ENCODE assay signal across 1 cellular context in genomic region chr15:90209591-90209990, GRCh38.
A peak's percentile ranks its signal among the peaks of the same experiment; 100 is the strongest.
TF ChIP-seq lines count a peak whose summit lies in the region.

No MANE protein-coding gene starts in this region.

TF ChIP-seq in GM12878, 131 proteins besides CTCF, POLR2A, EP300 and RAD21 (continued from another document and continues in another):
- TF ChIP-seq, protein P1, sequence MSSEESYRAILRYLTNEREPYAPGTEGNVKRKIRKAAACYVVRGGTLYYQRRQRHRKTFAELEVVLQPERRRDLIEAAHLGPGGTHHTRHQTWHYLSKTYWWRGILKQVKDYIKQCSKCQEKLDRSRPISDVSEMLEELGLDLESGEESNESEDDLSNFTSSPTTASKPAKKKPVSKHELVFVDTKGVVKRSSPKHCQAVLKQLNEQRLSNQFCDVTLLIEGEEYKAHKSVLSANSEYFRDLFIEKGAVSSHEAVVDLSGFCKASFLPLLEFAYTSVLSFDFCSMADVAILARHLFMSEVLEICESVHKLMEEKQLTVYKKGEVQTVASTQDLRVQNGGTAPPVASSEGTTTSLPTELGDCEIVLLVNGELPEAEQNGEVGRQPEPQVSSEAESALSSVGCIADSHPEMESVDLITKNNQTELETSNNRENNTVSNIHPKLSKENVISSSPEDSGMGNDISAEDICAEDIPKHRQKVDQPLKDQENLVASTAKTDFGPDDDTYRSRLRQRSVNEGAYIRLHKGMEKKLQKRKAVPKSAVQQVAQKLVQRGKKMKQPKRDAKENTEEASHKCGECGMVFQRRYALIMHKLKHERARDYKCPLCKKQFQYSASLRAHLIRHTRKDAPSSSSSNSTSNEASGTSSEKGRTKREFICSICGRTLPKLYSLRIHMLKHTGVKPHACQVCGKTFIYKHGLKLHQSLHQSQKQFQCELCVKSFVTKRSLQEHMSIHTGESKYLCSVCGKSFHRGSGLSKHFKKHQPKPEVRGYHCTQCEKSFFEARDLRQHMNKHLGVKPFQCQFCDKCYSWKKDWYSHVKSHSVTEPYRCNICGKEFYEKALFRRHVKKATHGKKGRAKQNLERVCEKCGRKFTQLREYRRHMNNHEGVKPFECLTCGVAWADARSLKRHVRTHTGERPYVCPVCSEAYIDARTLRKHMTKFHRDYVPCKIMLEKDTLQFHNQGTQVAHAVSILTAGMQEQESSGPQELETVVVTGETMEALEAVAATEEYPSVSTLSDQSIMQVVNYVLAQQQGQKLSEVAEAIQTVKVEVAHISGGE (CRISPR knock-in tag; IDR thresholded peaks at IDR 0.05): no peak
- TF ChIP-seq STAT3 (IDR thresholded peaks at IDR 0.05; ENCODE audit: low read depth, low read length) (no peak), MXI1 (IDR thresholded peaks at IDR 0.05; ENCODE audit: low read depth, low read length) (no peak), SPI1 (IDR thresholded peaks at IDR 0.05; ENCODE audit: borderline replicate concordance, insufficient read depth, low read depth, low read length) (0 out of 2 replicates have a peak, but pooled peaks have one; percentile 9), MEF2B (IDR thresholded peaks at IDR 0.05; ENCODE audit: partially characterized antibody, poor library complexity, severe bottlenecking) (no peak), PML (IDR thresholded peaks at IDR 0.05; ENCODE audit: low read length) (no peak), ZBTB4 (CRISPR knock-in tag; IDR thresholded peaks at IDR 0.05) (no peak), CREM (IDR thresholded peaks at IDR 0.05; ENCODE audit: low read depth) (peak; percentile 66; the same call in 1 of the 2 replicates), GATAD2B (conservative IDR thresholded peaks at IDR 0.05; ENCODE audit: low read depth) (no peak), NFXL1 (IDR thresholded peaks at IDR 0.05; ENCODE audit: borderline replicate concordance) (no peak), MAX (IDR thresholded peaks at IDR 0.05; ENCODE audit: low read depth, low read length) (no peak), RCOR1 (conservative IDR thresholded peaks at IDR 0.05; ENCODE audit: low read depth, low read length) (no peak), CHD4 (IDR thresholded peaks at IDR 0.05) (no peak), IKZF1 (conservative IDR thresholded peaks at IDR 0.05) (peak; percentile 61), TCF12 (IDR thresholded peaks at IDR 0.05; ENCODE audit: low read depth, low read length) (no peak), ETV6 (conservative IDR thresholded peaks at IDR 0.05 in 1 of 2, IDR thresholded peaks at IDR 0.05 in 1 of 2; ENCODE audit: borderline replicate concordance in 1 of 2, low read depth in 1 of 2) (peak in 1 of 2 experiments; percentile 64; a peak in 1 of 4 replicates), SUZ12 (IDR thresholded peaks at IDR 0.05; ENCODE audit: unreplicated experiment) (no peak), YBX1 (IDR thresholded peaks at IDR 0.05) (no peak), TCF7 (IDR thresholded peaks at IDR 0.05; ENCODE audit: borderline replicate concordance) (no peak), BACH1 (IDR thresholded peaks at IDR 0.05; ENCODE audit: borderline replicate concordance) (no peak), CEBPB (IDR thresholded peaks at IDR 0.05; ENCODE audit: borderline replicate concordance in 1 of 2, low read depth in 2 of 2, low read length in 2 of 2) (no peak), NR2C2 (IDR thresholded peaks at IDR 0.05; ENCODE audit: borderline replicate concordance, control insufficient read depth, insufficient read length, low read depth) (no peak), ZNF274 (IDR thresholded peaks at IDR 0.05; ENCODE audit: insufficient read depth, insufficient read length) (no peak), ASH2L (IDR thresholded peaks at IDR 0.05; ENCODE audit: borderline replicate concordance, low read depth) (no peak), BCL3 (IDR thresholded peaks at IDR 0.05; ENCODE audit: borderline replicate concordance, insufficient read depth, low read depth, low read length, poor library complexity, severe bottlenecking) (no peak), SREBF1 (IDR thresholded peaks at IDR 0.05; ENCODE audit: low read length) (no peak), SMAD1 (IDR thresholded peaks at IDR 0.05; ENCODE audit: low read depth, partially characterized antibody) (peak; percentile 77), CHD1 (IDR thresholded peaks at IDR 0.05; ENCODE audit: low read depth, low read length) (no peak), IRF4 (IDR thresholded peaks at IDR 0.05; ENCODE audit: low read depth, low read length) (peak; percentile 89), LARP7 (IDR thresholded peaks at IDR 0.05) (no peak), IRF3 (IDR thresholded peaks at IDR 0.05) (no peak), MYB (IDR thresholded peaks at IDR 0.05; ENCODE audit: borderline replicate concordance, low read depth, low read length) (no peak), ATF7 (IDR thresholded peaks at IDR 0.05; ENCODE audit: low read depth) (0 out of 2 replicates have a peak, but pooled peaks have one; percentile 28)
- TF ChIP-seq, protein P2, sequence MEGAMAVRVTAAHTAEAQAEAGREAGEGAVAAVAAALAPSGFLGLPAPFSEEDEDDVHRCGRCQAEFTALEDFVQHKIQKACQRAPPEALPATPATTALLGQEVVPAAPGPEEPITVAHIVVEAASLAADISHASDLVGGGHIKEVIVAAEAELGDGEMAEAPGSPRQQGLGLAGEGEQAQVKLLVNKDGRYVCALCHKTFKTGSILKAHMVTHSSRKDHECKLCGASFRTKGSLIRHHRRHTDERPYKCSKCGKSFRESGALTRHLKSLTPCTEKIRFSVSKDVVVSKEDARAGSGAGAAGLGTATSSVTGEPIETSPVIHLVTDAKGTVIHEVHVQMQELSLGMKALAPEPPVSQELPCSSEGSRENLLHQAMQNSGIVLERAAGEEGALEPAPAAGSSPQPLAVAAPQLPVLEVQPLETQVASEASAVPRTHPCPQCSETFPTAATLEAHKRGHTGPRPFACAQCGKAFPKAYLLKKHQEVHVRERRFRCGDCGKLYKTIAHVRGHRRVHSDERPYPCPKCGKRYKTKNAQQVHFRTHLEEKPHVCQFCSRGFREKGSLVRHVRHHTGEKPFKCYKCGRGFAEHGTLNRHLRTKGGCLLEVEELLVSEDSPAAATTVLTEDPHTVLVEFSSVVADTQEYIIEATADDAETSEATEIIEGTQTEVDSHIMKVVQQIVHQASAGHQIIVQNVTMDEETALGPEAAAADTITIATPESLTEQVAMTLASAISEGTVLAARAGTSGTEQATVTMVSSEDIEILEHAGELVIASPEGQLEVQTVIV (IDR thresholded peaks at IDR 0.05; ENCODE audit: borderline replicate concordance, partially characterized antibody): no peak
- TF ChIP-seq, protein P3, sequence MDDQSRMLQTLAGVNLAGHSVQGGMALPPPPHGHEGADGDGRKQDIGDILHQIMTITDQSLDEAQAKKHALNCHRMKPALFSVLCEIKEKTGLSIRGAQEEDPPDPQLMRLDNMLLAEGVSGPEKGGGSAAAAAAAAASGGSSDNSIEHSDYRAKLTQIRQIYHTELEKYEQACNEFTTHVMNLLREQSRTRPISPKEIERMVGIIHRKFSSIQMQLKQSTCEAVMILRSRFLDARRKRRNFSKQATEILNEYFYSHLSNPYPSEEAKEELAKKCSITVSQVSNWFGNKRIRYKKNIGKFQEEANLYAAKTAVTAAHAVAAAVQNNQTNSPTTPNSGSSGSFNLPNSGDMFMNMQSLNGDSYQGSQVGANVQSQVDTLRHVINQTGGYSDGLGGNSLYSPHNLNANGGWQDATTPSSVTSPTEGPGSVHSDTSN (IDR thresholded peaks at IDR 0.05; ENCODE audit: insufficient replicate concordance, low read depth, low read length): no peak
- TF ChIP-seq, protein P4, sequence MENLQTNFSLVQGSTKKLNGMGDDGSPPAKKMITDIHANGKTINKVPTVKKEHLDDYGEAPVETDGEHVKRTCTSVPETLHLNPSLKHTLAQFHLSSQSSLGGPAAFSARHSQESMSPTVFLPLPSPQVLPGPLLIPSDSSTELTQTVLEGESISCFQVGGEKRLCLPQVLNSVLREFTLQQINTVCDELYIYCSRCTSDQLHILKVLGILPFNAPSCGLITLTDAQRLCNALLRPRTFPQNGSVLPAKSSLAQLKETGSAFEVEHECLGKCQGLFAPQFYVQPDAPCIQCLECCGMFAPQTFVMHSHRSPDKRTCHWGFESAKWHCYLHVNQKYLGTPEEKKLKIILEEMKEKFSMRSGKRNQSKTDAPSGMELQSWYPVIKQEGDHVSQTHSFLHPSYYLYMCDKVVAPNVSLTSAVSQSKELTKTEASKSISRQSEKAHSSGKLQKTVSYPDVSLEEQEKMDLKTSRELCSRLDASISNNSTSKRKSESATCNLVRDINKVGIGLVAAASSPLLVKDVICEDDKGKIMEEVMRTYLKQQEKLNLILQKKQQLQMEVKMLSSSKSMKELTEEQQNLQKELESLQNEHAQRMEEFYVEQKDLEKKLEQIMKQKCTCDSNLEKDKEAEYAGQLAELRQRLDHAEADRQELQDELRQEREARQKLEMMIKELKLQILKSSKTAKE (IDR thresholded peaks at IDR 0.05; ENCODE audit: low read depth, poor library complexity, severe bottlenecking): no peak
- TF ChIP-seq, protein P5, sequence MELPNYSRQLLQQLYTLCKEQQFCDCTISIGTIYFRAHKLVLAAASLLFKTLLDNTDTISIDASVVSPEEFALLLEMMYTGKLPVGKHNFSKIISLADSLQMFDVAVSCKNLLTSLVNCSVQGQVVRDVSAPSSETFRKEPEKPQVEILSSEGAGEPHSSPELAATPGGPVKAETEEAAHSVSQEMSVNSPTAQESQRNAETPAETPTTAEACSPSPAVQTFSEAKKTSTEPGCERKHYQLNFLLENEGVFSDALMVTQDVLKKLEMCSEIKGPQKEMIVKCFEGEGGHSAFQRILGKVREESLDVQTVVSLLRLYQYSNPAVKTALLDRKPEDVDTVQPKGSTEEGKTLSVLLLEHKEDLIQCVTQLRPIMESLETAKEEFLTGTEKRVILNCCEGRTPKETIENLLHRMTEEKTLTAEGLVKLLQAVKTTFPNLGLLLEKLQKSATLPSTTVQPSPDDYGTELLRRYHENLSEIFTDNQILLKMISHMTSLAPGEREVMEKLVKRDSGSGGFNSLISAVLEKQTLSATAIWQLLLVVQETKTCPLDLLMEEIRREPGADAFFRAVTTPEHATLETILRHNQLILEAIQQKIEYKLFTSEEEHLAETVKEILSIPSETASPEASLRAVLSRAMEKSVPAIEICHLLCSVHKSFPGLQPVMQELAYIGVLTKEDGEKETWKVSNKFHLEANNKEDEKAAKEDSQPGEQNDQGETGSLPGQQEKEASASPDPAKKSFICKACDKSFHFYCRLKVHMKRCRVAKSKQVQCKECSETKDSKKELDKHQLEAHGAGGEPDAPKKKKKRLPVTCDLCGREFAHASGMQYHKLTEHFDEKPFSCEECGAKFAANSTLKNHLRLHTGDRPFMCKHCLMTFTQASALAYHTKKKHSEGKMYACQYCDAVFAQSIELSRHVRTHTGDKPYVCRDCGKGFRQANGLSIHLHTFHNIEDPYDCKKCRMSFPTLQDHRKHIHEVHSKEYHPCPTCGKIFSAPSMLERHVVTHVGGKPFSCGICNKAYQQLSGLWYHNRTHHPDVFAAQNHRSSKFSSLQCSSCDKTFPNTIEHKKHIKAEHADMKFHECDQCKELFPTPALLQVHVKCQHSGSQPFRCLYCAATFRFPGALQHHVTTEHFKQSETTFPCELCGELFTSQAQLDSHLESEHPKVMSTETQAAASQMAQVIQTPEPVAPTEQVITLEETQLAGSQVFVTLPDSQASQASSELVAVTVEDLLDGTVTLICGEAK (IDR thresholded peaks at IDR 0.05; ENCODE audit: borderline replicate concordance): no peak
- TF ChIP-seq, protein P6, sequence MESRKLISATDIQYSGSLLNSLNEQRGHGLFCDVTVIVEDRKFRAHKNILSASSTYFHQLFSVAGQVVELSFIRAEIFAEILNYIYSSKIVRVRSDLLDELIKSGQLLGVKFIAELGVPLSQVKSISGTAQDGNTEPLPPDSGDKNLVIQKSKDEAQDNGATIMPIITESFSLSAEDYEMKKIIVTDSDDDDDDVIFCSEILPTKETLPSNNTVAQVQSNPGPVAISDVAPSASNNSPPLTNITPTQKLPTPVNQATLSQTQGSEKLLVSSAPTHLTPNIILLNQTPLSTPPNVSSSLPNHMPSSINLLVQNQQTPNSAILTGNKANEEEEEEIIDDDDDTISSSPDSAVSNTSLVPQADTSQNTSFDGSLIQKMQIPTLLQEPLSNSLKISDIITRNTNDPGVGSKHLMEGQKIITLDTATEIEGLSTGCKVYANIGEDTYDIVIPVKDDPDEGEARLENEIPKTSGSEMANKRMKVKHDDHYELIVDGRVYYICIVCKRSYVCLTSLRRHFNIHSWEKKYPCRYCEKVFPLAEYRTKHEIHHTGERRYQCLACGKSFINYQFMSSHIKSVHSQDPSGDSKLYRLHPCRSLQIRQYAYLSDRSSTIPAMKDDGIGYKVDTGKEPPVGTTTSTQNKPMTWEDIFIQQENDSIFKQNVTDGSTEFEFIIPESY (IDR thresholded peaks at IDR 0.05): no peak
